Comparison of ENCODE assay signal across 5 cellular contexts in the genomic region with DNA sequence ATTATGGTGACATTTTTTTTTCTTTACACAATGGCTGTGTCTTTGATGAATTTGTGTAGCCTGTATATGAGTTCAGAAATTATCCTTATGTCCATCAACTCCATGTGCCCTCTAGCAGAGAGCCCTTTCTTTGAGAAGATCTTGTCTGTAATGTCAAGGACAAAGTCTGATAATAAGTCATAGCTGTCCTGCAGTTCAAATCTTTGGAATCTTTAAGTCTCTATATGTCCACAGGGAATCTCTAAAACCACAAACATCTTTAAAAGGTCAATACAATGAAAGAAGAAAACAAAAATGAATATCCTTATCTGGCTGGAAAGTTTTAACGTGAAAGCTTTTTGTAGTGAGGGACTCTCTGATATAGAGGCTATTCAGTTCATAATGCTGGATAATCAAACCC.
"Had no signal": no experiment of that assay in that cellular context is flagged by ENCODE, and none has a peak within 500 bp of the region (broad histone marks: within the 10 kb centered on the region; RNA-seq: fewer than 3 reads in every experiment).

No MANE protein-coding gene starts in this region.

- H3K27ac Mint-ChIP-seq: GM23338, H9 had no signal

- H2AFZ ChIP-seq: GM23338 had no signal

- H3K4me3 Mint-ChIP-seq: GM23338, H9 had no signal

- H3K4me3 ChIP-seq: GM23338, K562 had no signal

- DNase-seq: H9, HCEC 1CT, IMR-90 had no signal

- ATAC-seq: GM23338, K562 had no signal

- H3K4me2 ChIP-seq: GM23338 had no signal
